In the genomic region with DNA sequence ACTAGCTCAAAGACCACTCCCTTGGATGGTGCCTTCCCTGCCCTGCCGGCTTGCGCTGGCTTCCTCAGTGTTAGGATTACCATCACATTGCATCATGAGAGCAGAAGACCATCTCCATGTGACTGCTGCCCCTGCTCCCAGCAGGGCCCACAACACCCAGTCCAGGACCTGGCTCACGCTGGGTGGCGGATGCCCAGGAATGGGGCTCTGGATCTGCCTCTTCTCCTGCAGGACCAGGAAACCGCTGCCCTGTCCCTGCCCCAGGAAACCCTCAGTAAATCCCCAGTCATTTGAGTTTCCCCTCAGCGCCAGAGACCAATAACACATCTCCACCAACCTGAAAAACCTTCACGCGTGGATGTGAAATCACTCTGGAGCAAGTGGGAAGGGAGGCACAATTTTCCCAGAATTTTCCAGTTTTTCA, we compare ENCODE assay signal across 12 cellular contexts. TPM values are rescaled to one million over a fixed set of nuclear protein-coding genes. Genes with fewer than 3 reads are reported as not detected.
DNase-seq lines count a peak whose midpoint lies in the region; ATAC-seq, FAIRE-seq and TF ChIP-seq lines count a peak whose summit lies in the region.
"Had no signal": no experiment of that assay in that cellular context is flagged by ENCODE, and none has a peak within 500 bp of the region (broad histone marks: within the 10 kb centered on the region; RNA-seq: fewer than 3 reads in every experiment).

No MANE protein-coding gene starts in this region.

- H3K36me3 Mint-ChIP-seq in Calu3 (ENCODE audit: insufficient read depth, unreplicated experiment) (peaks cover 80% of the 10 kb centered on the region), activated B cell treated with CpG ODN at 0.5 μM for 24 hours (ENCODE audit: low read depth) (peaks cover 15% of the 10 kb centered on the region)

- no peak overlapping the region for H3K4me3 Mint-ChIP-seq in Calu3 (ENCODE audit: low read depth, unreplicated experiment)
- H3K4me3 Mint-ChIP-seq in activated B cell treated with CpG ODN at 0.5 μM for 24 hours: no peak overlapping the region

- TF ChIP-seq CTCF in A673 (conservative IDR thresholded peaks at IDR 0.05; ENCODE audit: low read depth, low read length) (no peak), Calu3 (IDR thresholded peaks at IDR 0.05; ENCODE audit: unreplicated experiment) (no peak), activated B cell treated with CpG ODN at 0.5 μM for 24 hours (IDR thresholded peaks at IDR 0.05) (no peak), kidney (IDR thresholded peaks at IDR 0.05; ENCODE audit: borderline replicate concordance, extremely low read depth, insufficient read depth) (no peak)

- FAIRE-seq in kidney (lab: Jason Lieb, UNC): no peak
- FAIRE-seq: colon, islet of Langerhans had no signal

- H3K27me3 Mint-ChIP-seq in Calu3 (ENCODE audit: unreplicated experiment): no peaks in the 10 kb centered on the region
- no peaks in the 10 kb centered on the region for H3K27me3 Mint-ChIP-seq in activated B cell treated with CpG ODN at 0.5 μM for 24 hours

- no peaks in the 10 kb centered on the region for H3K27me3 ChIP-seq in A673 (replicated peaks; ENCODE audit: insufficient read depth, low read depth, low read length, poor library complexity)

- peaks cover 37% of the 10 kb centered on the region for H3K4me1 ChIP-seq in A673 (ENCODE audit: insufficient read depth, low read length, poor library complexity, severe bottlenecking)
- peaks cover 9 to 18% of the 10 kb centered on the region in 2 donors for H3K4me1 ChIP-seq in kidney (ENCODE audit: control insufficient read depth in 1 of 2, insufficient read depth in 1 of 2, low read depth in 1 of 2, low read length in 2 of 2)

- H3K4me3 ChIP-seq in A673 (ENCODE audit: low read depth, low read length, poor library complexity, severe bottlenecking) (no peak overlapping the region), kidney (ENCODE audit: low read length in 2 of 2) (no peak overlapping the region)

- H3K27ac Mint-ChIP-seq in Calu3 (ENCODE audit: unreplicated experiment) (peak overlapping the region; percentile 19), activated B cell treated with CpG ODN at 0.5 μM for 24 hours (peak overlapping the region; percentile 91)

- CTCF ChIA-PET in A673 (lab: Charles Lee): no interaction called here
- CTCF ChIA-PET in Calu3 (lab: Charles Lee): no interaction called here
- CTCF ChIA-PET in activated B cell treated with CpG ODN at 0.5 μM for 24 hours (lab: Charles Lee): no interaction called here

- POLR2A ChIA-PET in A673 (lab: Charles Lee; ENCODE audit: low non-redundant PET): interaction anchor here (0.6 kb wide), 1 partner anchor 29 kb away, joined by 3 read pairs; no protein-coding TSS in a partner anchor
- POLR2A ChIA-PET in activated B cell treated with CpG ODN at 0.5 μM for 24 hours (lab: Charles Lee): no interaction called here

- no peak overlapping the region for H3K9ac ChIP-seq in kidney (ENCODE audit: low read length in 2 of 2)

- no peaks in the 10 kb centered on the region for H3K9me3 ChIP-seq in A673 (ENCODE audit: low read depth, low read length, poor library complexity, severe bottlenecking)
- H3K9me3 ChIP-seq in kidney (ENCODE audit: control insufficient read depth in 1 of 2, low read length in 2 of 2): no peaks in the 10 kb centered on the region

- no peaks in the 10 kb centered on the region for H3K9me3 Mint-ChIP-seq in Calu3 (ENCODE audit: low read depth, unreplicated experiment)
- no peaks in the 10 kb centered on the region for H3K9me3 Mint-ChIP-seq in activated B cell treated with CpG ODN at 0.5 μM for 24 hours

- H3K27ac ChIP-seq in A673 (ENCODE audit: low read depth, low read length, poor library complexity, severe bottlenecking) (peak overlapping the region; percentile 74), kidney (ENCODE audit: low read depth in 2 of 2, low read length in 2 of 2) (no peak overlapping the region)

- no peaks in the 10 kb centered on the region for H3K36me3 ChIP-seq in A673 (ENCODE audit: insufficient read depth, low read length, poor library complexity, severe bottlenecking)
- no peaks in the 10 kb centered on the region for H3K36me3 ChIP-seq in kidney (ENCODE audit: control insufficient read depth in 1 of 2, insufficient read depth in 2 of 2, low read length in 2 of 2)

- H3K4me1 Mint-ChIP-seq in Calu3 (ENCODE audit: low read depth, unreplicated experiment): peaks cover 71% of the 10 kb centered on the region
- H3K4me1 Mint-ChIP-seq in activated B cell treated with CpG ODN at 0.5 μM for 24 hours: peaks cover 58% of the 10 kb centered on the region

- DNase-seq in A673 (ENCODE audit: low spot score): no peak
- no peak for DNase-seq in Calu3
- DNase-seq in activated B cell treated with CpG ODN at 0.5 μM for 24 hours: no peak
- DNase-seq in kidney: peak; percentile 54
- no peak for DNase-seq in NCI-H526 treated with DMSO at 0.1 percent for 48 hours (lab: John Stamatoyannopoulos, UW)
- DNase-seq in DMS 273 (lab: John Stamatoyannopoulos, UW; ENCODE audit: unreplicated experiment): no peak
- no peak for DNase-seq in 8988T
- DNase-seq: activated effector memory CD4-positive, alpha-beta T cell treated with anti-CD3 and anti-CD28 coated beads, Interleukin-2, amount 50 U/mL, for 16 hours; NCI-H1694 had no signal

- no peak for ATAC-seq in activated B cell treated with CpG ODN at 0.5 μM for 24 hours (ENCODE audit: low read depth)
- no peak for ATAC-seq in GM19452 (IDR thresholded peaks at IDR 0.05; ENCODE audit: unreplicated experiment)

- BruUV-seq in A673 (replicated peaks; lab: Mats Ljungman, UMichigan): no TSS peak
- no TSS peak for BruUV-seq in Calu3 (replicated peaks; lab: Mats Ljungman, UMichigan)

- intact Hi-C loops in A673 (cut with micrococcal nuclease; ENCODE audit: unreplicated experiment) (no loop called here), Calu3 (cut with micrococcal nuclease; ENCODE audit: unreplicated experiment) (loop anchor here (5.0 kb wide), 1 partner anchor 72 kb away; a partner anchor contains a TSS), activated B cell treated with CpG ODN at 0.5 μM for 24 hours (cut with micrococcal nuclease) (loop anchor here (5.0 kb wide), 1 partner anchor 33 kb away; no protein-coding TSS in a partner anchor), kidney (cut with DNase I) (no loop called here)

RNA-seq across cellular contexts. Expression of a gene that starts 3.3 kb away (rescaled TPM):
- 80.3 and 92.8 TPM in 2 replicates for total RNA-seq in A673 (2021)
- total RNA-seq in Calu3 (2022): 76.9 and 82.3 TPM in 2 replicates
- total RNA-seq in activated B cell treated with CpG ODN at 0.5 μM for 24 hours: 78.6 and 96.5 TPM in 2 replicates
- 61.8 TPM for total RNA-seq in kidney
- 12.5 TPM for polyA plus RNA-seq in kidney (ENCODE audit: insufficient read depth, low read depth, low replicate concordance)

RNA-seq across cellular contexts. Expression of a gene that starts 8.7 kb away (rescaled TPM):
- 0.35 TPM in 1 of 2 replicates, not detected in the other for total RNA-seq in A673 (2021)
- total RNA-seq in Calu3 (2022): 7.8 and 13.3 TPM in 2 replicates
- 0.31 and 0.42 TPM in 2 replicates for total RNA-seq in activated B cell treated with CpG ODN at 0.5 μM for 24 hours
- 4.2 TPM for total RNA-seq in kidney
- 8.0 TPM for polyA plus RNA-seq in kidney (ENCODE audit: insufficient read depth, low read depth, low replicate concordance)

Comparison
In these comparisons a context has a peak if more than half of its experiments do, and no peak if none do; other contexts are left out.
1. intact Hi-C loops: an anchor here in Calu3 (5.0 kb wide) and activated B cell treated with CpG ODN at 0.5 μM for 24 hours (5.0 kb wide); none called in A673 and kidney.